In genomic region chr20:53399131-53399530, GRCh38 we compare ENCODE assay signal across 32 cellular contexts.
"Had no signal": no experiment of that assay in that cellular context is flagged by ENCODE, and none has a peak within 500 bp of the region (broad histone marks: within the 10 kb centered on the region; RNA-seq: fewer than 3 reads in every experiment).

No MANE protein-coding gene starts in this region.

- H3K27ac ChIP-seq: PC-9, RWPE1 had no signal

- H3K9me3 ChIP-seq: MG63 had no signal

- H3K27me3 ChIP-seq: MG63 had no signal

- H2AFZ ChIP-seq: PC-9 had no signal

- H3K4me3 ChIP-seq: MG63, PC-9 had no signal

- ATAC-seq: activated CD4-positive, alpha-beta T cell treated with anti-CD3 and anti-CD28 coated beads for 36 hours; activated CD8-positive, alpha-beta T cell treated with anti-CD3 and anti-CD28 coated beads, Interleukin-2, amount 10 ng/mL, durations not matched to agents 7 days and 5 days; SK-N-SH treated with all-trans-retinoic acid at 6 μM for 48 hours; WTC11 had no signal

- H3K4me1 Mint-ChIP-seq: IgD-negative memory B cell, WTC11 had no signal

- DNase-seq: activated CD4-positive, alpha-beta T cell treated with anti-CD3 and anti-CD28 coated beads for 36 hours; activated CD4-positive, alpha-beta T cell treated with anti-CD3 and anti-CD28 coated beads, Interleukin-2, amount 10 ng/mL, durations not matched to agents 7 days and 5 days; activated CD4-positive, alpha-beta T cell treated with anti-CD3 and anti-CD28 coated beads, Interleukin-2, amount 50 U/mL, for 48 hours; activated CD8-positive, alpha-beta T cell treated with anti-CD3 and anti-CD28 coated beads, Interleukin-2, amount 10 ng/mL, durations not matched to agents 7 days and 5 days; activated gamma-delta T cell treated with Interleukin-2 at 50 U/mL for 16 hours; activated naive CD4-positive, alpha-beta T cell treated with anti-CD3 and anti-CD28 coated beads, Interleukin-2, amount 10 ng/mL, durations not matched to agents 7 days and 5 days; activated naive CD8-positive, alpha-beta T cell treated with anti-CD3 and anti-CD28 coated beads for 36 hours; activated T-cell treated with anti-CD3 and anti-CD28 coated beads, Interleukin-2, amount 50 U/mL, for 24 hours; amniotic stem cell; aorta; caudate nucleus; Karpas-422; KBM-7; NCI-H1048; NCI-H1436; NCI-H1694; NCI-H1930; NCI-H2081 treated with DMSO at 0.1 percent for 48 hours; NCI-H226; NCI-H524; NCI-H69; NCI-H82; PC-9; SIG-M5 had no signal

- H3K36me3 ChIP-seq: MG63 had no signal

- H3K27me3 Mint-ChIP-seq: activated CD4-positive, alpha-beta T cell treated with anti-CD3 and anti-CD28 coated beads for 36 hours; activated CD4-positive, alpha-beta T cell treated with anti-CD3 and anti-CD28 coated beads, Interleukin-2, amount 10 ng/mL, durations not matched to agents 7 days and 5 days; activated naive CD4-positive, alpha-beta T cell treated with anti-CD3 and anti-CD28 coated beads, Interleukin-2, amount 10 ng/mL, durations not matched to agents 7 days and 5 days; activated naive CD8-positive, alpha-beta T cell treated with anti-CD3 and anti-CD28 coated beads for 36 hours; activated T-cell treated with anti-CD3 and anti-CD28 coated beads, Interleukin-2, amount 50 U/mL, for 24 hours had no signal

- H3K9me3 Mint-ChIP-seq: activated naive CD4-positive, alpha-beta T cell treated with anti-CD3 and anti-CD28 coated beads, Interleukin-2, amount 10 ng/mL, durations not matched to agents 7 days and 5 days; activated T-cell treated with anti-CD3 and anti-CD28 coated beads, Interleukin-2, amount 50 U/mL, for 24 hours; T-helper 2 cell treated with Interferon-gamma antibody and Interleukin-4, amounts not matched to agents 5 μg/mL and 100 μg/mL, for 36 hours had no signal

- H3K4me2 ChIP-seq: PC-9 had no signal

- H3K27ac Mint-ChIP-seq: activated CD4-positive, alpha-beta T cell treated with anti-CD3 and anti-CD28 coated beads for 36 hours; activated CD4-positive, alpha-beta T cell treated with anti-CD3 and anti-CD28 coated beads, Interleukin-2, amount 10 ng/mL, durations not matched to agents 7 days and 5 days; activated CD8-positive, alpha-beta T cell treated with anti-CD3 and anti-CD28 coated beads, Interleukin-2, amount 10 ng/mL, durations not matched to agents 7 days and 5 days; activated naive CD4-positive, alpha-beta T cell treated with anti-CD3 and anti-CD28 coated beads, Interleukin-2, amount 10 ng/mL, durations not matched to agents 7 days and 5 days; activated naive CD8-positive, alpha-beta T cell treated with anti-CD3 and anti-CD28 coated beads for 36 hours; activated T-cell treated with anti-CD3 and anti-CD28 coated beads, Interleukin-2, amount 50 U/mL, for 24 hours; activated T-helper 1 cell treated with anti-CD3 and anti-CD28 coated beads, Interleukin-12 subunit alpha, Interleukin-12 subunit beta, Interleukin-2, Interleukin-4 antibody, amounts not matched to agents 30 ng/mL and 10 ng/mL and 1 ng/mL, durations not matched to agents 14 hours and 24 hours and 36 hours; IgD-negative memory B cell; T-helper 2 cell treated with Interferon-gamma antibody and Interleukin-4, amounts not matched to agents 5 μg/mL and 100 μg/mL, for 36 hours; WTC11 had no signal

- H3K4me3 Mint-ChIP-seq: activated CD4-positive, alpha-beta T cell treated with anti-CD3 and anti-CD28 coated beads for 36 hours; activated CD4-positive, alpha-beta T cell treated with anti-CD3 and anti-CD28 coated beads, Interleukin-2, amount 10 ng/mL, durations not matched to agents 7 days and 5 days; activated CD8-positive, alpha-beta T cell treated with anti-CD3 and anti-CD28 coated beads, Interleukin-2, amount 10 ng/mL, durations not matched to agents 7 days and 5 days; activated naive CD4-positive, alpha-beta T cell treated with anti-CD3 and anti-CD28 coated beads, Interleukin-2, amount 10 ng/mL, durations not matched to agents 7 days and 5 days; activated naive CD8-positive, alpha-beta T cell treated with anti-CD3 and anti-CD28 coated beads for 36 hours; activated T-cell treated with anti-CD3 and anti-CD28 coated beads, Interleukin-2, amount 50 U/mL, for 24 hours; activated T-helper 1 cell treated with anti-CD3 and anti-CD28 coated beads, Interleukin-12 subunit alpha, Interleukin-12 subunit beta, Interleukin-2, Interleukin-4 antibody, amounts not matched to agents 30 ng/mL and 10 ng/mL and 1 ng/mL, durations not matched to agents 14 hours and 24 hours and 36 hours; brain; T-helper 2 cell treated with Interferon-gamma antibody and Interleukin-4, amounts not matched to agents 5 μg/mL and 100 μg/mL, for 36 hours; WTC11 had no signal

- H3K36me3 Mint-ChIP-seq: activated naive CD8-positive, alpha-beta T cell treated with anti-CD3 and anti-CD28 coated beads for 36 hours; IgD-negative memory B cell; WTC11 had no signal
